In genomic region chr15:52789601-52790165, GRCh38 we compare ENCODE assay signal across 8 cellular contexts. TPM values are rescaled to one million over a fixed set of nuclear protein-coding genes. Genes with fewer than 3 reads are reported as not detected.
DNase-seq lines count a peak whose midpoint lies in the region; ATAC-seq lines count a peak whose summit lies in the region.

No MANE protein-coding gene starts in this region.

- no peak overlapping the region for H3K27ac ChIP-seq in stomach smooth muscle (ENCODE audit: low read length)

- peak overlapping the region; percentile 47 for H3K4me3 Mint-ChIP-seq in activated T-helper 1 cell treated with anti-CD3 and anti-CD28 coated beads, Interleukin-12 subunit alpha, Interleukin-12 subunit beta, Interleukin-2, Interleukin-4 antibody, amounts not matched to agents 30 ng/mL and 10 ng/mL and 1 ng/mL, durations not matched to agents 14 hours and 24 hours and 36 hours

- DNase-seq in activated T-helper 1 cell treated with anti-CD3 and anti-CD28 coated beads, Interleukin-12 subunit alpha, Interleukin-12 subunit beta, Interleukin-2, Interleukin-4 antibody, amounts not matched to agents 30 ng/mL and 10 ng/mL and 1 ng/mL, durations not matched to agents 14 hours and 24 hours and 36 hours (ENCODE audit: low spot score) = no peak
- DNase-seq in G401 (ENCODE audit: low spot score) (no peak), middle frontal gyrus (ENCODE audit: extremely low spot score, low spot score) (no peak)

- H3K36me3 ChIP-seq in iPS-15b (ENCODE audit: control insufficient read depth, insufficient read depth, low read length) (no peaks in the 10 kb centered on the region), stomach smooth muscle (ENCODE audit: control insufficient read depth in 2 of 2, insufficient read depth in 2 of 2, low read length in 2 of 2) (no peaks in the 10 kb centered on the region)

- H3K9ac ChIP-seq in iPS-15b (ENCODE audit: low read depth, low read length) = no peak overlapping the region
- no peak overlapping the region for H3K9ac ChIP-seq in stomach smooth muscle (ENCODE audit: low read length in 2 of 2)

- in situ Hi-C loops in G401 (cut with HindIII; ENCODE audit: low sequenced_read_pairs) = no loop called here

- peaks cover 25% of the 10 kb centered on the region for H3K4me1 ChIP-seq in iPS-15b (ENCODE audit: control insufficient read depth, insufficient read depth, low read length)
- H3K4me1 ChIP-seq in stomach smooth muscle (ENCODE audit: control insufficient read depth, insufficient read depth, low read length) = peaks cover 45% of the 10 kb centered on the region

- no peaks in the 10 kb centered on the region for H3K4me1 Mint-ChIP-seq in activated T-helper 1 cell treated with anti-CD3 and anti-CD28 coated beads, Interleukin-12 subunit alpha, Interleukin-12 subunit beta, Interleukin-2, Interleukin-4 antibody, amounts not matched to agents 30 ng/mL and 10 ng/mL and 1 ng/mL, durations not matched to agents 14 hours and 24 hours and 36 hours (ENCODE audit: low read depth)

- H3K4me3 ChIP-seq in iPS-15b (ENCODE audit: low read depth, low read length) (peak overlapping the region; percentile 50), stomach smooth muscle (ENCODE audit: low read length in 2 of 2) (peak overlapping the region; percentile 59 to 72)

- peak; percentile 4 for ATAC-seq in GM18511 (IDR thresholded peaks at IDR 0.05; ENCODE audit: unreplicated experiment)
- peak; percentile 22 for ATAC-seq in HG03460 (IDR thresholded peaks at IDR 0.05; ENCODE audit: unreplicated experiment)
- no peak for ATAC-seq in GM19328 (IDR thresholded peaks at IDR 0.05; ENCODE audit: unreplicated experiment)

- intact Hi-C loops in activated T-helper 1 cell treated with anti-CD3 and anti-CD28 coated beads, Interleukin-12 subunit alpha, Interleukin-12 subunit beta, Interleukin-2, Interleukin-4 antibody, amounts not matched to agents 30 ng/mL and 10 ng/mL and 1 ng/mL, durations not matched to agents 14 hours and 24 hours and 36 hours (cut with micrococcal nuclease) = loop anchor here (10.0 kb wide), 1 partner anchor 925 kb away; no protein-coding TSS in a partner anchor

- peak overlapping the region; percentile 44 for H3K27ac Mint-ChIP-seq in activated T-helper 1 cell treated with anti-CD3 and anti-CD28 coated beads, Interleukin-12 subunit alpha, Interleukin-12 subunit beta, Interleukin-2, Interleukin-4 antibody, amounts not matched to agents 30 ng/mL and 10 ng/mL and 1 ng/mL, durations not matched to agents 14 hours and 24 hours and 36 hours

- H3K27me3 ChIP-seq in iPS-15b (ENCODE audit: control insufficient read depth, insufficient read depth, low read length) (peaks cover 96% of the 10 kb centered on the region), stomach smooth muscle (ENCODE audit: control insufficient read depth in 1 of 2, insufficient read depth in 2 of 2, low read length in 2 of 2) (peaks cover 67 to 90% of the 10 kb centered on the region in 2 donors)

- peaks cover 2% of the 10 kb centered on the region for H3K36me3 Mint-ChIP-seq in activated T-helper 1 cell treated with anti-CD3 and anti-CD28 coated beads, Interleukin-12 subunit alpha, Interleukin-12 subunit beta, Interleukin-2, Interleukin-4 antibody, amounts not matched to agents 30 ng/mL and 10 ng/mL and 1 ng/mL, durations not matched to agents 14 hours and 24 hours and 36 hours (ENCODE audit: low read depth)

- H3K9me3 ChIP-seq in iPS-15b (ENCODE audit: control insufficient read depth, insufficient read depth, low read length) (no peaks in the 10 kb centered on the region), stomach smooth muscle (ENCODE audit: control insufficient read depth in 2 of 2, low read length in 2 of 2) (no peaks in the 10 kb centered on the region)

- H3K27me3 Mint-ChIP-seq in activated T-helper 1 cell treated with anti-CD3 and anti-CD28 coated beads, Interleukin-12 subunit alpha, Interleukin-12 subunit beta, Interleukin-2, Interleukin-4 antibody, amounts not matched to agents 30 ng/mL and 10 ng/mL and 1 ng/mL, durations not matched to agents 14 hours and 24 hours and 36 hours (ENCODE audit: insufficient read depth) = peaks cover 78% of the 10 kb centered on the region

- H3K9me3 Mint-ChIP-seq in activated T-helper 1 cell treated with anti-CD3 and anti-CD28 coated beads, Interleukin-12 subunit alpha, Interleukin-12 subunit beta, Interleukin-2, Interleukin-4 antibody, amounts not matched to agents 30 ng/mL and 10 ng/mL and 1 ng/mL, durations not matched to agents 14 hours and 24 hours and 36 hours = no peaks in the 10 kb centered on the region

RNA-seq across cellular contexts. Expression of gene ONECUT1, which starts 0.5 kb away (rescaled TPM):
- not detected in 2 replicates for total RNA-seq in activated T-helper 1 cell treated with anti-CD3 and anti-CD28 coated beads, Interleukin-12 subunit alpha, Interleukin-12 subunit beta, Interleukin-2, Interleukin-4 antibody, amounts not matched to agents 30 ng/mL and 10 ng/mL and 1 ng/mL, durations not matched to agents 14 hours and 24 hours and 36 hours
- not detected in 2 replicates for total RNA-seq in G401 (2014; rRNA removed; shearing (Covaris generic))
